10 cellular contexts compared by ENCODE assay signal in genomic region chr6:127567476-127567875, GRCh38. TPM values are rescaled to one million over a fixed set of nuclear protein-coding genes. Genes with fewer than 3 reads are reported as not detected.
"Had no signal": no experiment of that assay in that cellular context is flagged by ENCODE, and none has a peak within 500 bp of the region (broad histone marks: within the 10 kb centered on the region; RNA-seq: fewer than 3 reads in every experiment).

No MANE protein-coding gene starts in this region.

- H3K4me3 ChIP-seq: GM23248 had no signal

- FAIRE-seq: HTR-8/SVneo had no signal

- H3K27ac ChIP-seq: GM23248, KMS-11 had no signal

- H2AFZ ChIP-seq: GM23248 had no signal

- H3K9ac ChIP-seq: GM23248, KMS-11 had no signal

- DNase-seq: GM23248, H9, HCEC 1CT, Karpas-422, KBM-7 had no signal

- H3K4me2 ChIP-seq: KMS-11 had no signal

RNA-seq across cellular contexts. Expression of gene C6orf58, which starts 9.5 kb away (rescaled TPM):
- total RNA-seq: GM23248, H4, H9, HT-29 had no signal
- polyA plus RNA-seq: GM23248, IgD-negative memory B cell had no signal
